9 cellular contexts compared by ENCODE assay signal in the genomic region with DNA sequence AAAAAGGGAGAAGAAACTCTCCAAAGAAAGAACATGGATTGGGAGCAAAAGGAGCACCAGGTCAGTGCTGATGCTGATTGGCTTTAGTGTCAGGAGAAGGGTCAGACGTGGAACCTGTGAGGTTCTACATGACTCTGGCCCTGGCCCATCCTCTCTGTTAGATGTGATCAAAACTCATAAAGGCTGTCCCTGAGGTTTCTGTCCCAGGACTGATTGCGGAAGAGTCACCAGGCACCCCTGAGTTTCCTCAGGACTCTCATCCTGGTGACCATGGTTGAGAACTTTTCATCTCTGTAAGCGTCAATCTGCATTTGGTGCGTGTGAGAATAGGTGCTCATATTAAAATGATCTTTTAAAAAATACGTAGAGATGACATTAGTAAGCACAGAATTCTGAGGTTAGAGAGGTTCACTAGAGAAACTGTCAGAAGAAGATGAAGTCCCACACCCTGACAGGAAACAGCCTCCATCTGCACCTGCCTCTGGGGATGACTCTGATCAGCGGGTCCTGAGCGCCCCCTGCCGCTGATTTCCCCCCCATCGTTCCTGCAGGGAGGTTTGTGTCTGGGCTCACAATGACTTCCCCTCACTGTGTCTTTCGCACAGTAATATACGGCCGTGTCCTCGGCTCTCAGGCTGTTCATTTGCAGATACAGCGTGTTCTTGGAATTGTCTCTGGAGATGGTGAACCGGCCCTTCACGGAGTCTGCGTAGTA.
DNase-seq lines count a peak whose midpoint lies in the region; ATAC-seq and TF ChIP-seq lines count a peak whose summit lies in the region.
"Had no signal": no experiment of that assay in that cellular context is flagged by ENCODE, and none has a peak within 500 bp of the region (broad histone marks: within the 10 kb centered on the region; RNA-seq: fewer than 3 reads in every experiment).

No MANE protein-coding gene starts in this region.

- H3K9me3 Mint-ChIP-seq in activated T-helper 2 cell treated with anti-CD3 and anti-CD28 coated beads, Interferon-gamma antibody, Interleukin-2, Interleukin-4, amounts not matched to agents 10 μg/mL and 5 μg/mL and 100 μg/mL, durations not matched to agents 14 hours and 24 hours and 36 hours = no peaks in the 10 kb centered on the region

- H2AFZ ChIP-seq in PC-9 = no peak overlapping the region

- peaks cover 53% of the 10 kb centered on the region for H3K27me3 Mint-ChIP-seq in activated T-helper 2 cell treated with anti-CD3 and anti-CD28 coated beads, Interferon-gamma antibody, Interleukin-2, Interleukin-4, amounts not matched to agents 10 μg/mL and 5 μg/mL and 100 μg/mL, durations not matched to agents 14 hours and 24 hours and 36 hours (ENCODE audit: low read depth)

- CTCF ChIA-PET in PC-9 (lab: Charles Lee) = no interaction called here
- CTCF ChIA-PET in RWPE1 (lab: Yijun Ruan, JAX) = no interaction called here

- H3K36me3 ChIP-seq in PC-9 (ENCODE audit: low read depth) = no peaks in the 10 kb centered on the region
- H3K36me3 ChIP-seq: cardiac muscle cell had no signal

- intact Hi-C loops in PC-9 (cut with micrococcal nuclease; ENCODE audit: unreplicated experiment) = no loop called here
- intact Hi-C loops in activated T-helper 2 cell treated with anti-CD3 and anti-CD28 coated beads, Interferon-gamma antibody, Interleukin-2, Interleukin-4, amounts not matched to agents 10 μg/mL and 5 μg/mL and 100 μg/mL, durations not matched to agents 14 hours and 24 hours and 36 hours (cut with micrococcal nuclease) = no loop called here

- BruUV-seq in PC-9 (replicated peaks; lab: Mats Ljungman, UMichigan) = no TSS peak

- no peaks in the 10 kb centered on the region for H3K79me2 ChIP-seq in PC-9 (ENCODE audit: low read depth)

- peak in 1 of 2 experiments; percentile 6 for DNase-seq in PC-9
- peak; percentile 70 for DNase-seq in activated T-helper 2 cell treated with anti-CD3 and anti-CD28 coated beads, Interferon-gamma antibody, Interleukin-2, Interleukin-4, amounts not matched to agents 10 μg/mL and 5 μg/mL and 100 μg/mL, durations not matched to agents 14 hours and 24 hours and 36 hours (ENCODE audit: low spot score)
- peak; percentile 54 to 82 (median 73) for DNase-seq in stimulated activated CD4-positive, alpha-beta T cell treated with anti-CD3 and anti-CD28 coated beads, TNF-alpha, amount 100 ng/mL, for 4 hours (ENCODE audit: low read depth in 3 of 3)
- no peak for DNase-seq in RWPE1 (ENCODE audit: low spot score)
- no peak for DNase-seq in ACHN

- POLR2A ChIA-PET in PC-9 (lab: Charles Lee; ENCODE audit: unreplicated experiment) = no interaction called here
- POLR2A ChIA-PET in RWPE1 (lab: Yijun Ruan, JAX; ENCODE audit: low non-redundant PET) = no interaction called here

- H3K4me1 ChIP-seq in PC-9 (replicated peaks; ENCODE audit: insufficient read depth) = no peaks in the 10 kb centered on the region

- peak; percentile 65 for TF ChIP-seq CTCF in GM12874 (IDR thresholded peaks at IDR 0.05; ENCODE audit: insufficient read depth, low read depth, low read length)
- peak; percentile 53; the same call in 1 of the 2 replicates for TF ChIP-seq CTCF in PC-9 (conservative IDR thresholded peaks at IDR 0.05)
- TF ChIP-seq CTCF in RWPE1 (conservative IDR thresholded peaks at IDR 0.05; ENCODE audit: low read depth) = no peak

- H3K27me3 ChIP-seq in PC-9 (ENCODE audit: insufficient read depth, low read depth) = peaks cover 60% of the 10 kb centered on the region
- H3K27me3 ChIP-seq: cardiac muscle cell had no signal

- ATAC-seq in GM18498 (IDR thresholded peaks at IDR 0.05; ENCODE audit: unreplicated experiment) = no peak
- ATAC-seq in esophagus mucosa = no peak

- no peak overlapping the region for H3K4me2 ChIP-seq in PC-9

- H3F3A ChIP-seq in PC-9 (ENCODE audit: insufficient read depth, low read depth) = no peaks in the 10 kb centered on the region

- H3K27ac ChIP-seq in PC-9 (no peak overlapping the region), RWPE1 (no peak overlapping the region)
- H3K27ac ChIP-seq: cardiac muscle cell had no signal

- no peaks in the 10 kb centered on the region for H3K36me3 Mint-ChIP-seq in activated T-helper 2 cell treated with anti-CD3 and anti-CD28 coated beads, Interferon-gamma antibody, Interleukin-2, Interleukin-4, amounts not matched to agents 10 μg/mL and 5 μg/mL and 100 μg/mL, durations not matched to agents 14 hours and 24 hours and 36 hours (ENCODE audit: low read depth)

- no peaks in the 10 kb centered on the region for H4K20me1 ChIP-seq in PC-9 (ENCODE audit: insufficient read depth)

- H3K9me2 ChIP-seq in PC-9 (ENCODE audit: insufficient read depth) = no peaks in the 10 kb centered on the region

- no peak overlapping the region for H3K4me3 ChIP-seq in PC-9
- H3K4me3 ChIP-seq: cardiac muscle cell had no signal

- no peak overlapping the region for H3K4me3 Mint-ChIP-seq in activated T-helper 2 cell treated with anti-CD3 and anti-CD28 coated beads, Interferon-gamma antibody, Interleukin-2, Interleukin-4, amounts not matched to agents 10 μg/mL and 5 μg/mL and 100 μg/mL, durations not matched to agents 14 hours and 24 hours and 36 hours (ENCODE audit: low read depth)

- no peaks in the 10 kb centered on the region for H3K9me3 ChIP-seq in PC-9 (ENCODE audit: insufficient read depth, low read depth)

- in situ Hi-C loops in ACHN (cut with HindIII; ENCODE audit: low pct_ligation_motif_present, low pct_unique_long_range_greater_than_20kb, low sequenced_read_pairs) = no loop called here

- H3K4me1 Mint-ChIP-seq in activated T-helper 2 cell treated with anti-CD3 and anti-CD28 coated beads, Interferon-gamma antibody, Interleukin-2, Interleukin-4, amounts not matched to agents 10 μg/mL and 5 μg/mL and 100 μg/mL, durations not matched to agents 14 hours and 24 hours and 36 hours (ENCODE audit: low read depth) = no peaks in the 10 kb centered on the region

- H3K27ac Mint-ChIP-seq in activated T-helper 2 cell treated with anti-CD3 and anti-CD28 coated beads, Interferon-gamma antibody, Interleukin-2, Interleukin-4, amounts not matched to agents 10 μg/mL and 5 μg/mL and 100 μg/mL, durations not matched to agents 14 hours and 24 hours and 36 hours = no peak overlapping the region

Comparison
In these comparisons a context has a peak if more than half of its experiments do, and no peak if none do; other contexts are left out.
1. DNase-seq: peak in activated T-helper 2 cell treated with anti-CD3 and anti-CD28 coated beads, Interferon-gamma antibody, Interleukin-2, Interleukin-4, amounts not matched to agents 10 μg/mL and 5 μg/mL and 100 μg/mL, durations not matched to agents 14 hours and 24 hours and 36 hours (single experiment) and stimulated activated CD4-positive, alpha-beta T cell treated with anti-CD3 and anti-CD28 coated beads, TNF-alpha, amount 100 ng/mL, for 4 hours (3 of 3); none in RWPE1 (single experiment) and ACHN (single experiment).